In genomic region chr16:89655062-89655643, GRCh38 we compare ENCODE assay signal across 14 cellular contexts. TPM values are rescaled to one million over a fixed set of nuclear protein-coding genes. Genes with fewer than 3 reads are reported as not detected.
DNase-seq lines count a peak whose midpoint lies in the region; TF ChIP-seq lines count a peak whose summit lies in the region.
"Had no signal": no experiment of that assay in that cellular context is flagged by ENCODE, and none has a peak within 500 bp of the region (broad histone marks: within the 10 kb centered on the region; RNA-seq: fewer than 3 reads in every experiment).

No MANE protein-coding gene starts in this region.

- DNase-seq in activated T-cell treated with anti-CD3 and anti-CD28 coated beads, Interleukin-2, amount 50 U/mL, for 24 hours: no peak
- DNase-seq in activated T-cell treated with anti-CD3 and anti-CD28 coated beads, Interleukin-2, amount 50 U/mL, for 1 hour: no peak
- DNase-seq in vagina (ENCODE audit: extremely low spot score in 2 of 2): no peak
- DNase-seq in HT-29 (ENCODE audit: low spot score): no peak
- DNase-seq in A673 (ENCODE audit: low spot score): no peak
- DNase-seq: Karpas-422; NCI-H1694 treated with DMSO at 0.1 percent for 48 hours; SJCRH30; stimulated activated CD4-positive, alpha-beta T cell treated with anti-CD3 and anti-CD28 coated beads, Interleukin-15, amount 100 ng/mL, for 24 hours had no signal

- no peaks in the 10 kb centered on the region for H3F3A ChIP-seq in Loucy (ENCODE audit: low read depth)

- H2AFZ ChIP-seq in Loucy (ENCODE audit: low read length) (no peak overlapping the region), parathyroid adenoma (no peak overlapping the region)

- H3K36me3 Mint-ChIP-seq in activated T-cell treated with anti-CD3 and anti-CD28 coated beads, Interleukin-2, amount 50 U/mL, for 24 hours (ENCODE audit: low read depth): peaks cover 59% of the 10 kb centered on the region
- peaks cover 62% of the 10 kb centered on the region for H3K36me3 Mint-ChIP-seq in dendritic cell treated with granulocyte-macrophage colony-stimulating factor and Interleukin-4, amounts not matched to agents 40 ng/mL and 50 ng/mL, for 4 days (ENCODE audit: low read depth)

- no peaks in the 10 kb centered on the region for H3K27me3 ChIP-seq in Loucy (ENCODE audit: insufficient read depth, low read length, poor library complexity, severe bottlenecking)
- H3K27me3 ChIP-seq in parathyroid adenoma (ENCODE audit: control insufficient read depth, insufficient read depth, low read length): no peaks in the 10 kb centered on the region
- H3K27me3 ChIP-seq in vagina: no peaks in the 10 kb centered on the region
- H3K27me3 ChIP-seq in A673 (replicated peaks; ENCODE audit: insufficient read depth, low read depth, low read length, poor library complexity): no peaks in the 10 kb centered on the region
- H3K27me3 ChIP-seq: heart left ventricle, SJCRH30 had no signal

- TF ChIP-seq CTCF in Loucy (conservative IDR thresholded peaks at IDR 0.05; ENCODE audit: low read length) (no peak), parathyroid adenoma (IDR thresholded peaks at IDR 0.05) (no peak), vagina (IDR thresholded peaks at IDR 0.05) (no peak), A673 (conservative IDR thresholded peaks at IDR 0.05; ENCODE audit: low read depth, low read length) (no peak)

- H3K9ac ChIP-seq in Loucy (ENCODE audit: low read depth, low read length, poor library complexity, severe bottlenecking) (no peak overlapping the region), parathyroid adenoma (no peak overlapping the region)

- no peaks in the 10 kb centered on the region for H3K9me3 Mint-ChIP-seq in activated T-cell treated with anti-CD3 and anti-CD28 coated beads, Interleukin-2, amount 50 U/mL, for 24 hours
- H3K9me3 Mint-ChIP-seq in dendritic cell treated with granulocyte-macrophage colony-stimulating factor and Interleukin-4, amounts not matched to agents 40 ng/mL and 50 ng/mL, for 4 days: no peaks in the 10 kb centered on the region

- BruUV-seq in A673 (replicated peaks; lab: Mats Ljungman, UMichigan): no TSS peak

- H3K4me1 ChIP-seq in Loucy (ENCODE audit: insufficient read depth, low read length, poor library complexity, severe bottlenecking) (peaks cover 4% of the 10 kb centered on the region), parathyroid adenoma (peaks cover 7% of the 10 kb centered on the region), vagina (peaks cover 29% of the 10 kb centered on the region), A673 (ENCODE audit: insufficient read depth, low read length, poor library complexity, severe bottlenecking) (peaks cover 18% of the 10 kb centered on the region)

- no peaks in the 10 kb centered on the region for H3K27me3 Mint-ChIP-seq in activated T-cell treated with anti-CD3 and anti-CD28 coated beads, Interleukin-2, amount 50 U/mL, for 24 hours
- H3K27me3 Mint-ChIP-seq in dendritic cell treated with granulocyte-macrophage colony-stimulating factor and Interleukin-4, amounts not matched to agents 40 ng/mL and 50 ng/mL, for 4 days: peaks cover 2% of the 10 kb centered on the region

- POLR2A ChIA-PET in A673 (lab: Charles Lee; ENCODE audit: low non-redundant PET): no interaction called here

- peaks cover 7% of the 10 kb centered on the region for H4K20me1 ChIP-seq in Loucy (ENCODE audit: insufficient read depth, low read length, poor library complexity, severe bottlenecking)

- intact Hi-C loops in dendritic cell treated with granulocyte-macrophage colony-stimulating factor and Interleukin-4, amounts not matched to agents 40 ng/mL and 50 ng/mL, for 4 days (cut with micrococcal nuclease): no loop called here
- intact Hi-C loops in vagina (cut with DNase I): no loop called here
- intact Hi-C loops in A673 (cut with micrococcal nuclease; ENCODE audit: unreplicated experiment): no loop called here

- CTCF ChIA-PET in A673 (lab: Charles Lee): interaction anchor here (0.7 kb wide), 2 partner anchors 13 to 15 kb away, joined by 4 read pairs; no protein-coding TSS in a partner anchor

- H3K4me2 ChIP-seq in Loucy (ENCODE audit: low read depth, low read length, poor library complexity, severe bottlenecking): peak overlapping the region; percentile 34
- no peak overlapping the region for H3K4me2 ChIP-seq in parathyroid adenoma (ENCODE audit: low read length)

- H3K36me3 ChIP-seq in Loucy (ENCODE audit: insufficient read depth, low read length) (no peaks in the 10 kb centered on the region), parathyroid adenoma (ENCODE audit: control insufficient read depth, insufficient read depth, low read length) (no peaks in the 10 kb centered on the region), vagina (no peaks in the 10 kb centered on the region), A673 (ENCODE audit: insufficient read depth, low read length, poor library complexity, severe bottlenecking) (peaks cover 13% of the 10 kb centered on the region)

- H3K27ac ChIP-seq in parathyroid adenoma (peak overlapping the region; percentile 20), vagina (no peak overlapping the region), A673 (ENCODE audit: low read depth, low read length, poor library complexity, severe bottlenecking) (no peak overlapping the region)
- H3K27ac ChIP-seq: heart left ventricle, HL-60, SJCRH30 had no signal

- H3K9me2 ChIP-seq in Loucy (replicated peaks; ENCODE audit: low read depth, low read length): no peaks in the 10 kb centered on the region

- H3K4me1 Mint-ChIP-seq in activated T-cell treated with anti-CD3 and anti-CD28 coated beads, Interleukin-2, amount 50 U/mL, for 24 hours (ENCODE audit: low read depth): peaks cover 38% of the 10 kb centered on the region
- peaks cover 32% of the 10 kb centered on the region for H3K4me1 Mint-ChIP-seq in dendritic cell treated with granulocyte-macrophage colony-stimulating factor and Interleukin-4, amounts not matched to agents 40 ng/mL and 50 ng/mL, for 4 days (ENCODE audit: low read depth)

- H3K4me3 ChIP-seq in Loucy (ENCODE audit: low read length, poor library complexity, severe bottlenecking): no peak overlapping the region
- no peak overlapping the region for H3K4me3 ChIP-seq in parathyroid adenoma (ENCODE audit: low read depth, low read length)
- H3K4me3 ChIP-seq in vagina: no peak overlapping the region
- no peak overlapping the region for H3K4me3 ChIP-seq in A673 (ENCODE audit: low read depth, low read length, poor library complexity, severe bottlenecking)
- H3K4me3 ChIP-seq: SJCRH30 had no signal

- H3K4me3 Mint-ChIP-seq in activated T-cell treated with anti-CD3 and anti-CD28 coated beads, Interleukin-2, amount 50 U/mL, for 24 hours: peak overlapping the region; percentile 91
- no peak overlapping the region for H3K4me3 Mint-ChIP-seq in dendritic cell treated with granulocyte-macrophage colony-stimulating factor and Interleukin-4, amounts not matched to agents 40 ng/mL and 50 ng/mL, for 4 days

- peak overlapping the region; percentile 90 for H3K27ac Mint-ChIP-seq in activated T-cell treated with anti-CD3 and anti-CD28 coated beads, Interleukin-2, amount 50 U/mL, for 24 hours
- H3K27ac Mint-ChIP-seq in dendritic cell treated with granulocyte-macrophage colony-stimulating factor and Interleukin-4, amounts not matched to agents 40 ng/mL and 50 ng/mL, for 4 days: peak overlapping the region; percentile 89

- TF ChIP-seq POLR2A in vagina (IDR thresholded peaks at IDR 0.05): no peak

- H3K79me2 ChIP-seq in Loucy (ENCODE audit: insufficient read depth, low read length) (peaks cover 38% of the 10 kb centered on the region), parathyroid adenoma (peaks cover 9% of the 10 kb centered on the region)

- no peaks in the 10 kb centered on the region for H3K9me3 ChIP-seq in Loucy (ENCODE audit: insufficient read depth, low read depth, low read length)
- no peaks in the 10 kb centered on the region for H3K9me3 ChIP-seq in parathyroid adenoma (ENCODE audit: control insufficient read depth, low read length)
- H3K9me3 ChIP-seq in vagina: no peaks in the 10 kb centered on the region
- no peaks in the 10 kb centered on the region for H3K9me3 ChIP-seq in A673 (ENCODE audit: low read depth, low read length, poor library complexity, severe bottlenecking)
- H3K9me3 ChIP-seq: heart left ventricle, SJCRH30 had no signal

RNA-seq across cellular contexts. Expression of gene CHMP1A, which starts 2.4 kb away (rescaled TPM):
- total RNA-seq in vagina (117 TPM), A673 (2021) (104 and 110 TPM in 2 replicates)
- total RNA-seq in HT-29 (2014; rRNA removed; shearing (Covaris generic)): 216 and 243 TPM in 2 replicates

RNA-seq across cellular contexts. Expression of gene SPATA33, which starts 2.5 kb away (rescaled TPM):
- total RNA-seq in vagina: 5.2 TPM
- 12.5 and 17.1 TPM in 2 replicates for total RNA-seq in HT-29 (2014; rRNA removed; shearing (Covaris generic))
- total RNA-seq in A673 (2021): 39.1 and 46.7 TPM in 2 replicates

RNA-seq across cellular contexts. Expression of gene CDK10, which starts 31.3 kb away (rescaled TPM):
- total RNA-seq in vagina (44.0 TPM), A673 (2021) (98.0 and 104 TPM in 2 replicates)
- 107 and 116 TPM in 2 replicates for total RNA-seq in HT-29 (2014; rRNA removed; shearing (Covaris generic))

RNA-seq across cellular contexts. Expression of gene DPEP1, which starts 41.7 kb away (rescaled TPM):
- total RNA-seq in vagina: not detected
- total RNA-seq in HT-29 (2014; rRNA removed; shearing (Covaris generic)): 81.5 and 82.2 TPM in 2 replicates
- 0.49 and 0.52 TPM in 2 replicates for total RNA-seq in A673 (2021)
- total RNA-seq: heart left ventricle had no signal

RNA-seq across cellular contexts. Expression of gene SPATA2L, which starts 46.4 kb away (rescaled TPM):
- total RNA-seq in vagina (16.2 TPM), A673 (2021) (15.8 and 19.1 TPM in 2 replicates)
- total RNA-seq in HT-29 (2014; rRNA removed; shearing (Covaris generic)): 71.3 and 83.7 TPM in 2 replicates
